Comparison of ENCODE assay signal across 9 cellular contexts in the genomic region with DNA sequence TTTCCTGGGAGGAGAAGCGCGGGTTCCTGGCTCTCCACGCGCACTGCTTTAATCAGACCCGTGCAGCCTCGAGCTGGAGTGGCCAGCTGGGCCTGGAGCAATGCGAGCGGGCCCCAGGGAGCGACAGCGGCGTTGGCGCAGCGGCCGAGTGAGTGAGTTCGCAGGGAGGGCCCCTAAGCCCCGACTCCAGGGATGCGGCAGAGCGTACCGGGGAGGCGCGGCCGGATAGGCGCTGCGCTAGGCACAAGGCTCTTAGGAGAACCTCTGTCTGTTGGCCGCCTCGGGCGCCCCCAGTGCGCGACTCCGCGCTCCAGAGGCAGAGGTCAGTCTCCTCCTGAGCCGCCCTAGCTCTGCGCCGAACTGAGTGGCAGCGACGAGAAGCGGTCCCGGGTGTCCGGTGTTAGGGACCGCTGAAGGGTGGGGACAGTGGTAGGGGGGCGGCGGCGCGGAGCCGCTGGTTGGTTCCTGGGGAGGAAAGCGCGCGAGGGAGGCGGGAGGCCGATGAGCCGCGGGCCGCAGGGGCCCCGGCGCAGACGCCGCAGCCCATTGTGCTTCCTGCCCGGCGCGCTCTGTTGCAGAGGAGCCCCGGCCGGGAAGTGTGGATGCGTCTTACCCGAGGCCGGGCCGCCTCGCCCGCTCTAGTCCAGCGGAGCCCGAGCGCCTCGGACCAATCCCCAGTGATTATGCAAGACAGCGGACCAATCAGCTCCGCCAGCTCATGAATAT. TPM values are rescaled to one million over a fixed set of nuclear protein-coding genes. Genes with fewer than 3 reads are reported as not detected.
DNase-seq lines count a peak whose midpoint lies in the region; ATAC-seq and TF ChIP-seq lines count a peak whose summit lies in the region.
"Had no signal": no experiment of that assay in that cellular context is flagged by ENCODE, and none has a peak within 500 bp of the region (broad histone marks: within the 10 kb centered on the region; RNA-seq: fewer than 3 reads in every experiment).

No MANE protein-coding gene starts in this region.

- no peaks in the 10 kb centered on the region for H4K20me1 ChIP-seq in smooth muscle cell (ENCODE audit: low read depth)

- H3K79me2 ChIP-seq in smooth muscle cell (ENCODE audit: low read depth): no peaks in the 10 kb centered on the region

- peak overlapping the region; percentile 67 for H3K4me3 ChIP-seq in AG10803 (ENCODE audit: low read length)
- peak overlapping the region; percentile 42 for H3K4me3 ChIP-seq in kidney epithelial cell (ENCODE audit: low read depth, low read length)
- peak overlapping the region; percentile 54 for H3K4me3 ChIP-seq in smooth muscle cell

- H3K9me3 ChIP-seq in smooth muscle cell (replicated peaks; ENCODE audit: low read depth): no peaks in the 10 kb centered on the region

- H2AFZ ChIP-seq in smooth muscle cell (ENCODE audit: low read depth): peak overlapping the region; percentile 61

- DNase-seq in AG10803 (ENCODE audit: low read depth) (peak; percentile 97), GM13976 (ENCODE audit: low spot score) (peak; percentile 88), NCI-H1105 (lab: John Stamatoyannopoulos, UW) (peak; percentile 79), SW480 (ENCODE audit: low spot score) (peak; percentile 95), cerebellar cortex (ENCODE audit: low spot score) (peak; percentile 88), kidney epithelial cell (ENCODE audit: low read depth) (peak; percentile 70), smooth muscle cell (lab: John Stamatoyannopoulos, UW; ENCODE audit: unreplicated experiment) (peak; percentile 48)

- WGBS in smooth muscle cell (ENCODE audit: low lambda C conversion rate): under 1% methylated on average over 47 of the region's 74 CpGs

- peaks cover 35% of the 10 kb centered on the region for H3K4me1 ChIP-seq in smooth muscle cell (ENCODE audit: low read depth)

- H3K27me3 ChIP-seq in kidney epithelial cell (ENCODE audit: control insufficient read depth, insufficient read depth, low read length) (peaks cover 99% of the 10 kb centered on the region), smooth muscle cell (ENCODE audit: low read depth) (peaks cover 100% of the 10 kb centered on the region)

- TF ChIP-seq CTCF in AG10803 (conservative IDR thresholded peaks at IDR 0.05; ENCODE audit: low read length): no peak
- no peak for TF ChIP-seq CTCF in GM13976 (IDR thresholded peaks at IDR 0.05; ENCODE audit: borderline replicate concordance, control extremely low read depth, extremely low read depth, insufficient read depth, missing control alignments)
- no peak for TF ChIP-seq CTCF in kidney epithelial cell (IDR thresholded peaks at IDR 0.05; ENCODE audit: insufficient read depth, low read length, poor library complexity, severe bottlenecking)
- no peak for TF ChIP-seq CTCF in smooth muscle cell (IDR thresholded peaks at IDR 0.05; ENCODE audit: borderline replicate concordance, insufficient read depth, poor library complexity, severe bottlenecking)

- peak overlapping the region; percentile 92 for H3K4me2 ChIP-seq in smooth muscle cell

- in situ Hi-C loops in GM13976 (cut with MboI; ENCODE audit: low sequenced_read_pairs, unreplicated experiment): loop anchor here (25.0 kb wide), 2 partner anchors 1273 to 1373 kb away; partner anchors contain the start of genes GAD1 and SP5

- H3K27ac ChIP-seq in smooth muscle cell (ENCODE audit: low read depth): peak overlapping the region; percentile 68

- peak overlapping the region; percentile 13 for H3K9ac ChIP-seq in smooth muscle cell (ENCODE audit: low read depth)

- peak; percentile 79 for ATAC-seq in HG02763 (IDR thresholded peaks at IDR 0.05; ENCODE audit: unreplicated experiment)

- no peaks in the 10 kb centered on the region for H3F3A ChIP-seq in smooth muscle cell (ENCODE audit: low read depth)

- H3K36me3 ChIP-seq in kidney epithelial cell (ENCODE audit: control insufficient read depth, insufficient read depth, low read length): no peaks in the 10 kb centered on the region
- H3K36me3 ChIP-seq in smooth muscle cell (ENCODE audit: low read depth): no peaks in the 10 kb centered on the region

RNA-seq across cellular contexts. Expression of gene DLX1, which starts 0.4 kb away (rescaled TPM):
- total RNA-seq in kidney epithelial cell: 0.17 TPM in 1 of 2 replicates, not detected in the other
- total RNA-seq in smooth muscle cell: 2.0 and 3.5 TPM in 2 replicates
- polyA plus RNA-seq in smooth muscle cell: 3.3 and 8.0 TPM in 2 replicates
- total RNA-seq: activated CD8-positive, alpha-beta memory T cell treated with anti-CD3 and anti-CD28 coated beads for 36 hours had no signal

RNA-seq across cellular contexts. Expression of gene DLX2, which starts 17.8 kb away (rescaled TPM):
- total RNA-seq in kidney epithelial cell: 0.08 TPM in 1 of 2 replicates, not detected in the other
- 1.9 and 3.6 TPM in 2 replicates for total RNA-seq in smooth muscle cell
- polyA plus RNA-seq in smooth muscle cell: 1.9 and 8.5 TPM in 2 replicates
- total RNA-seq: activated CD8-positive, alpha-beta memory T cell treated with anti-CD3 and anti-CD28 coated beads for 36 hours had no signal

Comparison
In these comparisons a context has a peak if more than half of its experiments do, and no peak if none do; other contexts are left out.
1. Peak in every context shown above with its lines: DNase-seq, ATAC-seq, H3K4me3 ChIP-seq and H3K27ac ChIP-seq.